In the genomic region with DNA sequence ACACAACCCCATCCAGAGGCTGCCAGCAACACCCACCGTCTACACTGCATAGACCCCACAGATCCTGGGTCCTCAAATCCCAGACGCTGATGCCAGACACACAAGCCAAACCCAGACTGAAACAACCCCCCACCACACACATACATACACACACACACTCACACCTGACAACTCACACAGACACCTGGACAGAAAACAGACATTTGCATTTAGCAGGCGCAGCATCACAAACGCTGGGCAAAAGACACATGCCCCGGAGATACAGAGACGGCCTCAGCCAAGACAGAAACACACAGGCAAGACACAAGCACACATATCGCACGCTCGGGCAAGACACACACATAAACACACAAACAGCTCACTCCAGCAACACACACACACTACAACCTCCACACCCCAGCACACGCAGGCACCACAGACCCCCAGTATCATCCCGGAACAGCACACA, we compare ENCODE assay signal across 1 cellular context.
TF ChIP-seq lines count a peak whose summit lies in the region.

No MANE protein-coding gene starts in this region.

TF ChIP-seq in HepG2, 621 proteins besides CTCF, POLR2A, EP300 and RAD21:
- TF ChIP-seq PRMT3 (CRISPR knock-in tag; IDR thresholded peaks at IDR 0.05; ENCODE audit: borderline replicate concordance, low read depth) (no peak), MXI1 (IDR thresholded peaks at IDR 0.05; ENCODE audit: borderline replicate concordance, low read depth, low read length) (peak; percentile 55; the same call in 2 of the 3 replicates), AKAP8 (CRISPR knock-in tag; IDR thresholded peaks at IDR 0.05) (0 out of 2 replicates have a peak, but pooled peaks have one; percentile 20), MYNN (CRISPR knock-in tag; IDR thresholded peaks at IDR 0.05; ENCODE audit: low read depth) (no peak), SAP130 (CRISPR knock-in tag; IDR thresholded peaks at IDR 0.05; ENCODE audit: low read depth) (peak; percentile 28), ZNF501 (CRISPR knock-in tag; IDR thresholded peaks at IDR 0.05) (0 out of 2 replicates have a peak, but pooled peaks have one; percentile 36), HES4 (CRISPR knock-in tag; IDR thresholded peaks at IDR 0.05; ENCODE audit: borderline replicate concordance) (0 out of 2 replicates have a peak, but pooled peaks have one; percentile 4), SAFB2 (CRISPR knock-in tag; IDR thresholded peaks at IDR 0.05; ENCODE audit: borderline replicate concordance, low read depth) (0 out of 2 replicates have a peak, but pooled peaks have one; percentile 40), ONECUT2 (CRISPR knock-in tag; IDR thresholded peaks at IDR 0.05) (no peak), ZNF572 (CRISPR knock-in tag; IDR thresholded peaks at IDR 0.05) (0 out of 2 replicates have a peak, but pooled peaks have one; percentile 41), ZNF891 (CRISPR knock-in tag; IDR thresholded peaks at IDR 0.05) (peak; percentile 34), ZFP82 (CRISPR knock-in tag; IDR thresholded peaks at IDR 0.05; ENCODE audit: borderline replicate concordance) (no peak), KLF12 (CRISPR knock-in tag; IDR thresholded peaks at IDR 0.05; ENCODE audit: borderline replicate concordance) (no peak), ZNF34 (CRISPR knock-in tag; IDR thresholded peaks at IDR 0.05; ENCODE audit: borderline replicate concordance) (no peak), SIN3A (IDR thresholded peaks at IDR 0.05; ENCODE audit: borderline replicate concordance, low read depth, low read length) (peak; percentile 12; the same call in 1 of the 2 replicates), ZZZ3 (CRISPR knock-in tag; IDR thresholded peaks at IDR 0.05; ENCODE audit: borderline replicate concordance) (0 out of 2 replicates have a peak, but pooled peaks have one; percentile 28), ZNF350 (CRISPR knock-in tag; IDR thresholded peaks at IDR 0.05; ENCODE audit: borderline replicate concordance, low read depth) (no peak), HDAC1 (CRISPR knock-in tag; IDR thresholded peaks at IDR 0.05) (peak; percentile 18; the same call in 1 of the 2 replicates), HDAC2 (CRISPR knock-in tag; IDR thresholded peaks at IDR 0.05) (0 out of 2 replicates have a peak, but pooled peaks have one; percentile 20), ZNF329 (CRISPR knock-in tag; IDR thresholded peaks at IDR 0.05; ENCODE audit: low read depth) (no peak)
- TF ChIP-seq, protein P1, sequence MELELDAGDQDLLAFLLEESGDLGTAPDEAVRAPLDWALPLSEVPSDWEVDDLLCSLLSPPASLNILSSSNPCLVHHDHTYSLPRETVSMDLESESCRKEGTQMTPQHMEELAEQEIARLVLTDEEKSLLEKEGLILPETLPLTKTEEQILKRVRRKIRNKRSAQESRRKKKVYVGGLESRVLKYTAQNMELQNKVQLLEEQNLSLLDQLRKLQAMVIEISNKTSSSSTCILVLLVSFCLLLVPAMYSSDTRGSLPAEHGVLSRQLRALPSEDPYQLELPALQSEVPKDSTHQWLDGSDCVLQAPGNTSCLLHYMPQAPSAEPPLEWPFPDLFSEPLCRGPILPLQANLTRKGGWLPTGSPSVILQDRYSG (CRISPR knock-in tag; IDR thresholded peaks at IDR 0.05), result no peak
- TF ChIP-seq, protein P2, sequence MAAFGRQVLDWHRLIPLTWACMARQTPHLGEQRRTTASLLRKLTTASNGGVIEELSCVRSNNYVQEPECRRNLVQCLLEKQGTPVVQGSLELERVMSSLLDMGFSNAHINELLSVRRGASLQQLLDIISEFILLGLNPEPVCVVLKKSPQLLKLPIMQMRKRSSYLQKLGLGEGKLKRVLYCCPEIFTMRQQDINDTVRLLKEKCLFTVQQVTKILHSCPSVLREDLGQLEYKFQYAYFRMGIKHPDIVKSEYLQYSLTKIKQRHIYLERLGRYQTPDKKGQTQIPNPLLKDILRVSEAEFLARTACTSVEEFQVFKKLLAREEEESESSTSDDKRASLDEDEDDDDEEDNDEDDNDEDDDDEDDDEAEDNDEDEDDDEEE (CRISPR knock-in tag; IDR thresholded peaks at IDR 0.05), result 0 out of 2 replicates have a peak, but pooled peaks have one; percentile 20
- TF ChIP-seq, protein P3, sequence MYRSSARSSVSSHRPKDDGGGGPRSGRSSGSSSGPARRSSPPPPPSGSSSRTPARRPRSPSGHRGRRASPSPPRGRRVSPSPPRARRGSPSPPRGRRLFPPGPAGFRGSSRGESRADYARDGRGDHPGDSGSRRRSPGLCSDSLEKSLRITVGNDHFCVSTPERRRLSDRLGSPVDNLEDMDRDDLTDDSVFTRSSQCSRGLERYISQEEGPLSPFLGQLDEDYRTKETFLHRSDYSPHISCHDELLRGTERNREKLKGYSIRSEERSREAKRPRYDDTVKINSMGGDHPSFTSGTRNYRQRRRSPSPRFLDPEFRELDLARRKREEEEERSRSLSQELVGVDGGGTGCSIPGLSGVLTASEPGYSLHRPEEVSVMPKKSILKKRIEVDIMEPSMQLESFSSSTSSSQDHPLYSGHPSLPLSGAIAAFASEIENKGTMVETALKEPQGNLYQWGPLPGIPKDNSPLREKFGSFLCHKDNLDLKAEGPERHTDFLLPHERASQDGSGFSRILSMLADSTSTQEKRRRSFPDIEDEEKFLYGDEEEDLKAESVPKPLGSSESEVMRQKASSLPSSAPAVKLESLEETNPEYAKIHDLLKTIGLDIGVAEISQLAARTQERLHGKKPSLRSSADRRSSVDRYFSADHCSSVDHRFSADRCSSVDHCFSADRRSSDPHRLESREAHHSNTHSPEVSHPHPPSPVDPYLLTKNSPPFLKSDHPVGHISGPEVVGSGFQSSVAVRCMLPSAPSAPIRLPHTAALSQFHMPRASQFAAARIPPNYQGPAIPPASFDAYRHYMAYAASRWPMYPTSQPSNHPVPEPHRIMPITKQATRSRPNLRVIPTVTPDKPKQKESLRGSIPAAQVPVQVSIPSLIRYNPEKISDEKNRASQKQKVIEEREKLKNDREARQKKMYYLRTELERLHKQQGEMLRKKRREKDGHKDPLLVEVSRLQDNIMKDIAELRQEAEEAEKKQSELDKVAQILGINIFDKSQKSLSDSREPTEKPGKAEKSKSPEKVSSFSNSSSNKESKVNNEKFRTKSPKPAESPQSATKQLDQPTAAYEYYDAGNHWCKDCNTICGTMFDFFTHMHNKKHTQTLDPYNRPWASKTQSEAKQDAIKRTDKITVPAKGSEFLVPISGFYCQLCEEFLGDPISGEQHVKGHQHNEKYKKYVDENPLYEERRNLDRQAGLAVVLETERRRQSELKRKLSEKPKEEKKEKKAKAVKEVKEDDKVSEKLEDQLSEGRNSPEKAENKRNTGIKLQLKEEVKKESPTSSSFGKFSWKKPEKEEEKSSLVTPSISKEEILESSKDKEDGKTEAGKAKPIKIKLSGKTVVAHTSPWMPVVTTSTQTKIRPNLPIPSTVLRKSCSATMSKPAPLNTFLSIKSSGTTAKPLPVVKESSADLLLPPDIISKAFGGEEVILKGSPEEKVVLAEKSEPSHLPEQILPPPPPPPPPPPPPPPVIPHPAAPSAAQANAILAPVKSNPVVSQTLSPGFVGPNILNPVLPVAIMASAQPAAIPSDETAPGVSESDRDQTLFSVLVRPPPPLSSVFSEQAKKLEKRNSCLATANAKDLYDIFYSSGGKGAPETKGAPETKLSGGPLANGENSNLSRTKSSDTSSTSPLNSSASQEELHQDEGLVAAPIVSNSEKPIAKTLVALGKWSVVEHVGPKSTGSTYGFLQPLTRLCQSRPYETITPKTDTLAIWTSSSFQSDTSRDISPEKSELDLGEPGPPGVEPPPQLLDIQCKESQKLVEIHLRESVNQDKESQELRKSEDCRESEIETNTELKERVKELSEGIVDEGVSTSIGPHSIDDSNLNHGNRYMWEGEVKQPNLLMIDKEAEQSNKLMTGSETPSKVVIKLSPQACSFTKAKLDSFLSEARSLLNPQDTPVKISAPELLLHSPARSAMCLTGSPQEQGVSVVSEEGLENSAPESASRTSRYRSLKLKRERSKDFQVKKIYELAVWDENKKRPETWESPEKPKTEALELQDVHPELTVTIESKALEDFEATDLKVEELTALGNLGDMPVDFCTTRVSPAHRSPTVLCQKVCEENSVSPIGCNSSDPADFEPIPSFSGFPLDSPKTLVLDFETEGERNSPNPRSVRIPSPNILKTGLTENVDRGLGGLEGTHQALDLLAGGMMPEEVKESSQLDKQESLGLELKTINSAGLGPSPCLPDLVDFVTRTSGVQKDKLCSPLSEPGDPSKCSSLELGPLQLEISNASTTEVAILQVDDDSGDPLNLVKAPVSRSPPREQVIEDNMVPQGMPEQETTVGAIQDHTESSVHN (CRISPR knock-in tag; IDR thresholded peaks at IDR 0.05), result no peak
- TF ChIP-seq, protein P4, sequence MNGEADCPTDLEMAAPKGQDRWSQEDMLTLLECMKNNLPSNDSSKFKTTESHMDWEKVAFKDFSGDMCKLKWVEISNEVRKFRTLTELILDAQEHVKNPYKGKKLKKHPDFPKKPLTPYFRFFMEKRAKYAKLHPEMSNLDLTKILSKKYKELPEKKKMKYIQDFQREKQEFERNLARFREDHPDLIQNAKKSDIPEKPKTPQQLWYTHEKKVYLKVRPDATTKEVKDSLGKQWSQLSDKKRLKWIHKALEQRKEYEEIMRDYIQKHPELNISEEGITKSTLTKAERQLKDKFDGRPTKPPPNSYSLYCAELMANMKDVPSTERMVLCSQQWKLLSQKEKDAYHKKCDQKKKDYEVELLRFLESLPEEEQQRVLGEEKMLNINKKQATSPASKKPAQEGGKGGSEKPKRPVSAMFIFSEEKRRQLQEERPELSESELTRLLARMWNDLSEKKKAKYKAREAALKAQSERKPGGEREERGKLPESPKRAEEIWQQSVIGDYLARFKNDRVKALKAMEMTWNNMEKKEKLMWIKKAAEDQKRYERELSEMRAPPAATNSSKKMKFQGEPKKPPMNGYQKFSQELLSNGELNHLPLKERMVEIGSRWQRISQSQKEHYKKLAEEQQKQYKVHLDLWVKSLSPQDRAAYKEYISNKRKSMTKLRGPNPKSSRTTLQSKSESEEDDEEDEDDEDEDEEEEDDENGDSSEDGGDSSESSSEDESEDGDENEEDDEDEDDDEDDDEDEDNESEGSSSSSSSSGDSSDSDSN (CRISPR knock-in tag; IDR thresholded peaks at IDR 0.05), result peak; percentile 31; the same call in 1 of the 2 replicates
- TF ChIP-seq, protein P5, sequence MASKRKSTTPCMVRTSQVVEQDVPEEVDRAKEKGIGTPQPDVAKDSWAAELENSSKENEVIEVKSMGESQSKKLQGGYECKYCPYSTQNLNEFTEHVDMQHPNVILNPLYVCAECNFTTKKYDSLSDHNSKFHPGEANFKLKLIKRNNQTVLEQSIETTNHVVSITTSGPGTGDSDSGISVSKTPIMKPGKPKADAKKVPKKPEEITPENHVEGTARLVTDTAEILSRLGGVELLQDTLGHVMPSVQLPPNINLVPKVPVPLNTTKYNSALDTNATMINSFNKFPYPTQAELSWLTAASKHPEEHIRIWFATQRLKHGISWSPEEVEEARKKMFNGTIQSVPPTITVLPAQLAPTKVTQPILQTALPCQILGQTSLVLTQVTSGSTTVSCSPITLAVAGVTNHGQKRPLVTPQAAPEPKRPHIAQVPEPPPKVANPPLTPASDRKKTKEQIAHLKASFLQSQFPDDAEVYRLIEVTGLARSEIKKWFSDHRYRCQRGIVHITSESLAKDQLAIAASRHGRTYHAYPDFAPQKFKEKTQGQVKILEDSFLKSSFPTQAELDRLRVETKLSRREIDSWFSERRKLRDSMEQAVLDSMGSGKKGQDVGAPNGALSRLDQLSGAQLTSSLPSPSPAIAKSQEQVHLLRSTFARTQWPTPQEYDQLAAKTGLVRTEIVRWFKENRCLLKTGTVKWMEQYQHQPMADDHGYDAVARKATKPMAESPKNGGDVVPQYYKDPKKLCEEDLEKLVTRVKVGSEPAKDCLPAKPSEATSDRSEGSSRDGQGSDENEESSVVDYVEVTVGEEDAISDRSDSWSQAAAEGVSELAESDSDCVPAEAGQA (IDR thresholded peaks at IDR 0.05; ENCODE audit: low read depth), result no peak
- TF ChIP-seq, protein P5 (CRISPR knock-in tag; IDR thresholded peaks at IDR 0.05; ENCODE audit: borderline replicate concordance), result no peak
